In genomic region chr1:172883387-172883791, GRCh38 we compare ENCODE assay signal across 11 cellular contexts.
DNase-seq lines count a peak whose midpoint lies in the region; ATAC-seq, FAIRE-seq and TF ChIP-seq lines count a peak whose summit lies in the region.
"Had no signal": no experiment of that assay in that cellular context is flagged by ENCODE, and none has a peak within 500 bp of the region (broad histone marks: within the 10 kb centered on the region; RNA-seq: fewer than 3 reads in every experiment).

No MANE protein-coding gene starts in this region.

- H3K9me3 ChIP-seq in KOPT-K1 (ENCODE audit: insufficient read depth, low read length, poor library complexity, severe bottlenecking): no peaks in the 10 kb centered on the region

- 0 out of 2 replicates have a peak, but pooled peaks cover 6% of the 10 kb centered on the region for H3K9me2 ChIP-seq in GM23338 (ENCODE audit: insufficient read depth)

- no peaks in the 10 kb centered on the region for H3K9me3 Mint-ChIP-seq in GM23338

- DNase-seq in GM18507 (ENCODE audit: extremely low spot score, insufficient read length, low read depth) (no peak), GM23338 (ENCODE audit: low spot score) (no peak), medulla oblongata (ENCODE audit: extremely low spot score) (peak; percentile 16), NCI-H2029 (lab: John Stamatoyannopoulos, UW) (no peak), NCI-H187 treated with DMSO at 0.1 percent for 48 hours (lab: John Stamatoyannopoulos, UW) (no peak), foreskin keratinocyte (no peak), left lobe of liver (ENCODE audit: low spot score) (no peak)
- DNase-seq: HCEC 1CT, midbrain had no signal

- H3K4me3 Mint-ChIP-seq in GM23338: no peak overlapping the region

- H3K4me2 ChIP-seq in GM23338: no peak overlapping the region

- peaks cover 4% of the 10 kb centered on the region; the same call in 1 of the 3 replicates for H3K4me1 Mint-ChIP-seq in GM23338

- H3K27me3 ChIP-seq in GM23338 (ENCODE audit: insufficient read depth) (no peaks in the 10 kb centered on the region), foreskin keratinocyte (peaks cover 2% of the 10 kb centered on the region)

- no peaks in the 10 kb centered on the region for H3F3A ChIP-seq in GM23338 (replicated peaks; ENCODE audit: low read depth)

- H3K4me3 ChIP-seq in GM23338: no peak overlapping the region

- peak overlapping the region; percentile 56; the same call in 1 of the 2 replicates for H2AFZ ChIP-seq in GM23338

- H3K27ac ChIP-seq in GM23338 (ENCODE audit: low read depth) (no peak overlapping the region), KOPT-K1 (ENCODE audit: low read depth, low read length, poor library complexity, severe bottlenecking) (peak overlapping the region; percentile 40), foreskin keratinocyte (no peak overlapping the region)

- H3K79me2 ChIP-seq in GM23338 (replicated peaks; ENCODE audit: insufficient read depth): no peaks in the 10 kb centered on the region

- no peaks in the 10 kb centered on the region for H3K36me3 Mint-ChIP-seq in GM23338 (ENCODE audit: low read depth)

- no peaks in the 10 kb centered on the region for H3K36me3 ChIP-seq in GM23338 (ENCODE audit: insufficient read depth)
- H3K36me3 ChIP-seq in KOPT-K1 (ENCODE audit: insufficient read depth, low read length): no peaks in the 10 kb centered on the region

- no peak for ATAC-seq in GM23338
- no peak for ATAC-seq in foreskin keratinocyte
- ATAC-seq in left lobe of liver: no peak
- ATAC-seq: Panc1 had no signal

- H3K27ac Mint-ChIP-seq in GM23338: no peak overlapping the region

- H3K4me1 ChIP-seq in GM23338 (ENCODE audit: insufficient read depth) (no peaks in the 10 kb centered on the region; the same call in 1 of the 2 replicates), foreskin keratinocyte (no peaks in the 10 kb centered on the region)

- FAIRE-seq in GM18507 (lab: Jason Lieb, UNC): peak; percentile 46

- no peak for TF ChIP-seq CTCF in GM23338 (conservative IDR thresholded peaks at IDR 0.05; ENCODE audit: low read depth in 2 of 2)
- no peak for TF ChIP-seq CTCF in foreskin keratinocyte (conservative IDR thresholded peaks at IDR 0.05)

- no peaks in the 10 kb centered on the region for H4K20me1 ChIP-seq in GM23338 (replicated peaks; ENCODE audit: insufficient read depth)

- no peaks in the 10 kb centered on the region for H3K27me3 Mint-ChIP-seq in GM23338 (ENCODE audit: insufficient read depth, low read depth, poor library complexity)

TF ChIP-seq in GM23338, 12 proteins besides CTCF, POLR2A, EP300 and RAD21:
- TF ChIP-seq STAT1 (IDR thresholded peaks at IDR 0.05; ENCODE audit: unreplicated experiment) (no peak), CREB1 (CRISPR knock-in tag; IDR thresholded peaks at IDR 0.05; ENCODE audit: low read depth) (no peak), EZH2phosphoT487 (IDR thresholded peaks at IDR 0.05; ENCODE audit: unreplicated experiment) (no peak), REST (IDR thresholded peaks at IDR 0.05; ENCODE audit: unreplicated experiment) (no peak), ZNF114 (CRISPR knock-in tag; IDR thresholded peaks at IDR 0.05) (no peak), EZH2 (IDR thresholded peaks at IDR 0.05; ENCODE audit: low read depth, unreplicated experiment) (no peak), ZNF331 (CRISPR knock-in tag; IDR thresholded peaks at IDR 0.05; ENCODE audit: low read depth) (no peak)
